18 cellular contexts compared by ENCODE assay signal in genomic region chr9:32523910-32524309, GRCh38. TPM values are rescaled to one million over a fixed set of nuclear protein-coding genes. Genes with fewer than 3 reads are reported as not detected.
DNase-seq lines count a peak whose midpoint lies in the region; ATAC-seq and TF ChIP-seq lines count a peak whose summit lies in the region.
"Had no signal": no experiment of that assay in that cellular context is flagged by ENCODE, and none has a peak within 500 bp of the region (broad histone marks: within the 10 kb centered on the region; RNA-seq: fewer than 3 reads in every experiment).

No MANE protein-coding gene starts in this region.

- no peaks in the 10 kb centered on the region for H3K79me2 ChIP-seq in H9 (ENCODE audit: insufficient read depth, low read length)

- no peak overlapping the region for H3K18ac ChIP-seq in H9 (ENCODE audit: insufficient read length, low read depth, low read length)

- peak overlapping the region; percentile 96 for H3K4me3 Mint-ChIP-seq in activated CD4-positive, alpha-beta memory T cell treated with anti-CD3 and anti-CD28 coated beads, Interleukin-2, amount 10 ng/mL, durations not matched to agents 7 days and 5 days
- no peak overlapping the region for H3K4me3 Mint-ChIP-seq in H9

- H3K4me1 ChIP-seq in heart left ventricle (peaks cover 4 to 58% (median 24%) of the 10 kb centered on the region in 12 donors), H9 (ENCODE audit: insufficient read depth, low read length) (no peaks in the 10 kb centered on the region)

- POLR2A ChIA-PET in activated CD4-positive, alpha-beta memory T cell treated with anti-CD3 and anti-CD28 coated beads, Interleukin-2, amount 10 ng/mL, durations not matched to agents 7 days and 5 days (lab: Charles Lee) = interaction anchor here (2.3 to 3.7 kb wide), 2 partner anchors 26 to 140 kb away, joined by 12 to 57 read pairs; partner anchors contain the start of genes ACO1, SMIM27 and TOPORS

- 35 to 86% (median 66%) methylated on average over 1 of the region's 1 CpG for WGBS in heart left ventricle, 4 donors
- no CpG with 5 or more reads among the region's 1 CpG for WGBS in H9 (ENCODE audit: extremely low coverage, insufficient read length, low lambda C conversion rate)

- H2BK12ac ChIP-seq in H9 (ENCODE audit: insufficient read length, low read depth, low read length) = no peak overlapping the region

- no peak overlapping the region for H2BK20ac ChIP-seq in H9 (ENCODE audit: low read depth, low read length, poor library complexity, severe bottlenecking)

- no peak overlapping the region for H3K14ac ChIP-seq in H9 (ENCODE audit: insufficient read depth, low read length)

- H2AK5ac ChIP-seq in H9 (ENCODE audit: insufficient read length, low read length) = no peak overlapping the region

- no peak overlapping the region for H3K4ac ChIP-seq in H9 (ENCODE audit: low read depth, low read length)

- H3K36me3 Mint-ChIP-seq in activated CD4-positive, alpha-beta memory T cell treated with anti-CD3 and anti-CD28 coated beads, Interleukin-2, amount 10 ng/mL, durations not matched to agents 7 days and 5 days (ENCODE audit: low read depth) = peaks cover 53% of the 10 kb centered on the region
- H3K36me3 Mint-ChIP-seq in H9 (ENCODE audit: insufficient read depth in 1 of 3, low read depth in 3 of 3) = peaks cover 12 to 25% (median 14%) of the 10 kb centered on the region in 3 experiments; a peak in 6 of 7 replicates

- H3K27me3 ChIP-seq in heart left ventricle = no peaks in the 10 kb centered on the region
- H3K27me3 ChIP-seq in H9 (ENCODE audit: insufficient read depth, low read length) = no peaks in the 10 kb centered on the region
- H3K27me3 ChIP-seq: SJCRH30 had no signal

- no peak overlapping the region for H2BK15ac ChIP-seq in H9 (ENCODE audit: low read depth, low read length)

- no peak overlapping the region for H3K23ac ChIP-seq in H9 (ENCODE audit: insufficient read length, low read depth, low read length)

- no peak overlapping the region for H2BK120ac ChIP-seq in H9 (ENCODE audit: low read depth, low read length, poor library complexity, severe bottlenecking)

- no peaks in the 10 kb centered on the region for H4K20me1 ChIP-seq in H9 (ENCODE audit: control insufficient read depth, insufficient read depth, insufficient read length)

- TF ChIP-seq CTCF in heart left ventricle (IDR thresholded peaks at IDR 0.05) (no peak), H9 (conservative IDR thresholded peaks at IDR 0.05) (no peak)

- H3K4me2 ChIP-seq in H9 (ENCODE audit: insufficient read depth, insufficient read length, low read length) = no peak overlapping the region

- H3K56ac ChIP-seq in H9 (ENCODE audit: insufficient read length, low read depth, low read length) = no peak overlapping the region

- intact Hi-C loops in heart left ventricle (cut with DNase I) = loop anchor here in 4 of 10 donors (10.0 kb wide), 4 partner anchors 51 to 149 kb away; partner anchors contain the start of genes ACO1 (in 1 of the 4) and NDUFB6 (in 1 of the 4)
- intact Hi-C loops in left cardiac atrium (cut with DNase I) = no loop called here

- H3K23me2 ChIP-seq in H9 (ENCODE audit: insufficient read length, low read depth, low read length, poor library complexity, severe bottlenecking) = no peaks in the 10 kb centered on the region

- no peaks in the 10 kb centered on the region for H3K9me3 ChIP-seq in heart left ventricle
- H3K9me3 ChIP-seq in H9 (ENCODE audit: control insufficient read depth, low read depth, low read length) = peaks cover under 1% of the 10 kb centered on the region
- H3K9me3 ChIP-seq: SJCRH30 had no signal

- H4K8ac ChIP-seq in H9 (replicated peaks; ENCODE audit: insufficient read length, low read depth, low read length) = no peak overlapping the region

- TF ChIP-seq POLR2A in heart left ventricle (IDR thresholded peaks at IDR 0.05) = no peak

- H3K27ac ChIP-seq in heart left ventricle = no peak overlapping the region
- no peak overlapping the region for H3K27ac ChIP-seq in H9 (ENCODE audit: insufficient read length, low read depth, low read length)
- H3K27ac ChIP-seq: GM23248, SJCRH30 had no signal

- no peaks in the 10 kb centered on the region for H3K79me1 ChIP-seq in H9 (ENCODE audit: insufficient read depth, low read depth, low read length, poor library complexity, severe bottlenecking)

- peaks cover 0 to 22% (median 0%) of the 10 kb centered on the region in 9 donors for H3K36me3 ChIP-seq in heart left ventricle
- H3K36me3 ChIP-seq: SJCRH30 had no signal

- no peak overlapping the region for H3K27ac Mint-ChIP-seq in activated CD4-positive, alpha-beta memory T cell treated with anti-CD3 and anti-CD28 coated beads, Interleukin-2, amount 10 ng/mL, durations not matched to agents 7 days and 5 days
- H3K27ac Mint-ChIP-seq in H9 = no peak overlapping the region

- H4K91ac ChIP-seq in H9 (ENCODE audit: insufficient read length, low read depth, low read length) = no peak overlapping the region

- no peak overlapping the region for H4K5ac ChIP-seq in H9 (ENCODE audit: insufficient read length, low read depth, low read length)

- ATAC-seq in heart left ventricle (no peak), left cardiac atrium (no peak), left lobe of liver (peak; percentile 44)

- peaks cover 60% of the 10 kb centered on the region for H3K4me1 Mint-ChIP-seq in activated CD4-positive, alpha-beta memory T cell treated with anti-CD3 and anti-CD28 coated beads, Interleukin-2, amount 10 ng/mL, durations not matched to agents 7 days and 5 days
- H3K4me1 Mint-ChIP-seq in H9 = peaks cover 10 to 17% of the 10 kb centered on the region in 2 experiments

- no peak overlapping the region for H2AFZ ChIP-seq in H9 (ENCODE audit: low read length)
- H2AFZ ChIP-seq: GM23248 had no signal

- peak overlapping the region in 8 of 12 donors; percentile 60 to 80 (median 72) for H3K4me3 ChIP-seq in heart left ventricle
- H3K4me3 ChIP-seq: SJCRH30 had no signal

- H3K9ac ChIP-seq in H9 (ENCODE audit: extremely low read depth, insufficient read length, low read length) = no peak overlapping the region
- H3K9ac ChIP-seq: GM23248 had no signal

- no peak for DNase-seq in heart left ventricle
- DNase-seq in left cardiac atrium = no peak
- no peak for DNase-seq in activated CD4-positive, alpha-beta memory T cell treated with anti-CD3 and anti-CD28 coated beads, Interleukin-2, amount 10 ng/mL, durations not matched to agents 7 days and 5 days
- DNase-seq in left lobe of liver (ENCODE audit: low spot score) = no peak
- DNase-seq in EL = no peak
- DNase-seq in H9 = no peak
- DNase-seq in kidney tubule cell (ENCODE audit: low spot score) = no peak
- DNase-seq in glomerular visceral epithelial cell (ENCODE audit: extremely low spot score) = no peak
- DNase-seq: anterior cingulate cortex; foreskin melanocyte; GM23248; NCI-H1048; NCI-H2107; NCI-H69; SJCRH30; small intestine; stimulated activated CD4-positive, alpha-beta T cell treated with anti-CD3 and anti-CD28 coated beads, Interleukin-4, amount 100 ng/mL, for 24 hours; T1000 had no signal

- H3K9me3 Mint-ChIP-seq in activated CD4-positive, alpha-beta memory T cell treated with anti-CD3 and anti-CD28 coated beads, Interleukin-2, amount 10 ng/mL, durations not matched to agents 7 days and 5 days = peaks cover 11% of the 10 kb centered on the region
- H3K9me3 Mint-ChIP-seq in H9 = peaks cover 10 to 24% of the 10 kb centered on the region in 2 experiments; a peak in 4 of 5 replicates

- CTCF ChIA-PET in activated CD4-positive, alpha-beta memory T cell treated with anti-CD3 and anti-CD28 coated beads, Interleukin-2, amount 10 ng/mL, durations not matched to agents 7 days and 5 days (lab: Charles Lee) = interaction anchor here (3.7 kb wide), 1 partner anchor 145 kb away, joined by 71 read pairs; no protein-coding TSS in a partner anchor

- H3K27me3 Mint-ChIP-seq in activated CD4-positive, alpha-beta memory T cell treated with anti-CD3 and anti-CD28 coated beads, Interleukin-2, amount 10 ng/mL, durations not matched to agents 7 days and 5 days = no peaks in the 10 kb centered on the region
- no peaks in the 10 kb centered on the region for H3K27me3 Mint-ChIP-seq in H9 (ENCODE audit: low read depth)

- H2BK5ac ChIP-seq in H9 (ENCODE audit: insufficient read length, low read length) = no peak overlapping the region

- no peak overlapping the region for H3T11ph ChIP-seq in H9 (ENCODE audit: low read length)

RNA-seq across cellular contexts. Expression of gene RIGI, which starts 2.1 kb away (rescaled TPM):
- total RNA-seq in heart left ventricle (10 to 100 TPM in 1 of 9 donors, 1 to 10 TPM in 8; 2.0 to 18.5 (median 4.4) TPM), left cardiac atrium (1 to 10 TPM; 4.1 to 6.6 TPM), left lobe of liver (2.9 TPM), H9 (2021) (4.1 TPM in 2 replicates)
- polyA plus RNA-seq in heart left ventricle = 1 to 10 TPM; 1.8 to 1.9 TPM
- 10 to 100 TPM; 32.4 to 33.7 TPM for total RNA-seq in activated CD4-positive, alpha-beta memory T cell treated with anti-CD3 and anti-CD28 coated beads, Interleukin-2, amount 10 ng/mL, durations not matched to agents 7 days and 5 days

RNA-seq across cellular contexts. Expression of gene SMIM27, which starts 28.2 kb away (rescaled TPM):
- total RNA-seq in heart left ventricle (10 to 100 TPM in 7 of 9 donors, 1 to 10 TPM in 2; 4.1 to 26.5 (median 15.1) TPM), left cardiac atrium (10 to 100 TPM; 15.1 to 17.9 TPM), left lobe of liver (5.2 TPM), H9 (2021) (12.2 and 15.7 TPM in 2 replicates)
- 1 to 10 TPM; 4.8 TPM for polyA plus RNA-seq in heart left ventricle
- 10 to 100 TPM; 27.3 to 30.1 TPM for total RNA-seq in activated CD4-positive, alpha-beta memory T cell treated with anti-CD3 and anti-CD28 coated beads, Interleukin-2, amount 10 ng/mL, durations not matched to agents 7 days and 5 days

RNA-seq across cellular contexts. Expression of gene TOPORS, which starts 28.5 kb away (rescaled TPM):
- total RNA-seq in heart left ventricle (10 to 100 TPM in 5 of 9 donors, 1 to 10 TPM in 4; 7.5 to 11.1 (median 10.5) TPM), left cardiac atrium (1 to 10 TPM; 8.5 to 9.5 TPM), left lobe of liver (6.6 TPM), H9 (2021) (30.2 and 31.9 TPM in 2 replicates)
- 1 to 10 TPM; 4.1 to 7.8 TPM for polyA plus RNA-seq in heart left ventricle
- total RNA-seq in activated CD4-positive, alpha-beta memory T cell treated with anti-CD3 and anti-CD28 coated beads, Interleukin-2, amount 10 ng/mL, durations not matched to agents 7 days and 5 days = 10 to 100 TPM; 12.2 to 12.7 TPM

RNA-seq across cellular contexts. Expression of gene NDUFB6, which starts 49.0 kb away (rescaled TPM):
- 100 to 1,000 TPM in 7 of 9 donors, 10 to 100 TPM in 2; 74.6 to 209 (median 125) TPM for total RNA-seq in heart left ventricle
- polyA plus RNA-seq in heart left ventricle = 100 to 1,000 TPM in 1 of 2 donors, 10 to 100 TPM in 1; 89.2 to 149 TPM
- 100 to 1,000 TPM; 113 to 127 TPM for total RNA-seq in left cardiac atrium
- total RNA-seq in activated CD4-positive, alpha-beta memory T cell treated with anti-CD3 and anti-CD28 coated beads, Interleukin-2, amount 10 ng/mL, durations not matched to agents 7 days and 5 days = 10 to 100 TPM; 42.7 to 45.1 TPM
- total RNA-seq in left lobe of liver = 34.7 TPM
- 60.2 and 66.4 TPM in 2 replicates for total RNA-seq in H9 (2021)
